In the genomic region with DNA sequence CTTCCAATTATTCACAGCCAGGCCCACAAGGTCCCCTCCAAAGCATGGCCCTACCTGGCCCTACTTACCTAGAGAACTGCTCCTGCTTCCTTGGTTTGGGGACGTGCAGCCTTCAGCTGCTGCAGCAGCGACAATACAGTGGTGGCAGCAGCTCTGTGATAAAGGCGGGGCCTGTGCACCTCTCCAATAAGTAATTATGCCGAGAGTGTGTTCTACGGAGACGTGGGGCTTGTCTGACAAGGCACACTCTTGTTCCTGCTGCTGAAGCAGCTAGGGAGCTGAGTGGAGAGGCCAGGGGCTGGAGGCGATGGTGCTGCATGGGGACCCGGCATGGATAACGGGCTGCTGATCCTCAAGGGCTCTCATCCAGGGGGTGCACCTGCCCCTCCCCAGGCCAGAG, we compare ENCODE assay signal across 11 cellular contexts.
"Had no signal": no experiment of that assay in that cellular context is flagged by ENCODE, and none has a peak within 500 bp of the region (broad histone marks: within the 10 kb centered on the region; RNA-seq: fewer than 3 reads in every experiment).

No MANE protein-coding gene starts in this region.

- H3K4me3 Mint-ChIP-seq: activated CD8-positive, alpha-beta T cell treated with anti-CD3 and anti-CD28 coated beads for 36 hours; activated naive CD8-positive, alpha-beta T cell treated with anti-CD3 and anti-CD28 coated beads, Interleukin-2, amount 10 ng/mL, durations not matched to agents 7 days and 5 days; immature natural killer cell; naive B cell had no signal

- H3K4me1 Mint-ChIP-seq: activated naive CD8-positive, alpha-beta T cell treated with anti-CD3 and anti-CD28 coated beads, Interleukin-2, amount 10 ng/mL, durations not matched to agents 7 days and 5 days; immature natural killer cell had no signal

- DNase-seq: activated CD4-positive, alpha-beta T cell treated with anti-CD3 and anti-CD28 coated beads for 4 hours; activated CD8-positive, alpha-beta memory T cell treated with anti-CD3 and anti-CD28 coated beads, Interleukin-2, amount 50 U/mL, for 4 hours; activated CD8-positive, alpha-beta T cell treated with anti-CD3 and anti-CD28 coated beads for 36 hours; activated naive CD8-positive, alpha-beta T cell treated with anti-CD3 and anti-CD28 coated beads, Interleukin-2, amount 10 ng/mL, durations not matched to agents 7 days and 5 days; immature natural killer cell; left cardiac atrium; lower lobe of right lung; midbrain; naive B cell; stimulated activated CD4-positive, alpha-beta T cell treated with anti-CD3 and anti-CD28 coated beads, Interleukin-4, amount 100 ng/mL, for 4 hours; WERI-Rb-1 had no signal

- H3K9me3 Mint-ChIP-seq: activated CD8-positive, alpha-beta T cell treated with anti-CD3 and anti-CD28 coated beads for 36 hours; activated naive CD8-positive, alpha-beta T cell treated with anti-CD3 and anti-CD28 coated beads, Interleukin-2, amount 10 ng/mL, durations not matched to agents 7 days and 5 days; immature natural killer cell; naive B cell had no signal

- H3K27ac Mint-ChIP-seq: activated CD8-positive, alpha-beta T cell treated with anti-CD3 and anti-CD28 coated beads for 36 hours; activated naive CD8-positive, alpha-beta T cell treated with anti-CD3 and anti-CD28 coated beads, Interleukin-2, amount 10 ng/mL, durations not matched to agents 7 days and 5 days; immature natural killer cell had no signal

- H3K36me3 Mint-ChIP-seq: activated naive CD8-positive, alpha-beta T cell treated with anti-CD3 and anti-CD28 coated beads, Interleukin-2, amount 10 ng/mL, durations not matched to agents 7 days and 5 days; immature natural killer cell; naive B cell had no signal
